1 cellular context compared by ENCODE assay signal in the genomic region with DNA sequence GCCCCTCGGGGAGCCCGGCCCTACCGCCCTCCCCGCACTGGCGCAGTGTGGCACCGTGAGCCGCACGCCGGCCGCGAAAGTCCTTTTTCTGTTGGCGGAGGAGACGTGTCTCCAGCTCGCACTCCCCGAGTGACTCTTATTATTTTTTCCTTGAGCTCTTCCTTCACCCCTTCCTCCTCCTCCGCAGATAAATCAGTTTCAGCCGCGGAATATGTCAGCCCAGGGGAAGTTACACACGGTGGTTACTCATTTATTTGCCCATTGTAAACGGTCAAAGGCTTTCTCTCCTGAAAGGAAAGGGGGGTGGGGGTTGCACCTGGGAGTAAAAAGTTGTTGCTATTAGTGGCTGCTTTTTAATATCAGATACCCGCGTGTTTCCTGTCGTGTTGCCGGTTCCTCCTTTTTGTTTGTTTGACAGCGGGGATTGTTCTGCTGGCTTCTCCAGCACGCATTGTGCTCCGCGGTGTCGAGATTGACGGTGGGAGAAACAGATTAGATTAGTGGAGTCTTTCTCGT.
A peak's percentile ranks its signal among the peaks of the same experiment; 100 is the strongest.
TF ChIP-seq lines count a peak whose summit lies in the region.

No MANE protein-coding gene starts in this region.

TF ChIP-seq in HepG2, 621 proteins besides CTCF, POLR2A, EP300 and RAD21 (continued from another document and continues in another):
- TF ChIP-seq, protein P1, sequence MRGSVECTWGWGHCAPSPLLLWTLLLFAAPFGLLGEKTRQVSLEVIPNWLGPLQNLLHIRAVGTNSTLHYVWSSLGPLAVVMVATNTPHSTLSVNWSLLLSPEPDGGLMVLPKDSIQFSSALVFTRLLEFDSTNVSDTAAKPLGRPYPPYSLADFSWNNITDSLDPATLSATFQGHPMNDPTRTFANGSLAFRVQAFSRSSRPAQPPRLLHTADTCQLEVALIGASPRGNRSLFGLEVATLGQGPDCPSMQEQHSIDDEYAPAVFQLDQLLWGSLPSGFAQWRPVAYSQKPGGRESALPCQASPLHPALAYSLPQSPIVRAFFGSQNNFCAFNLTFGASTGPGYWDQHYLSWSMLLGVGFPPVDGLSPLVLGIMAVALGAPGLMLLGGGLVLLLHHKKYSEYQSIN (CRISPR knock-in tag; IDR thresholded peaks at IDR 0.05; ENCODE audit: borderline replicate concordance) = no peak
- TF ChIP-seq ZNF501 (CRISPR knock-in tag; IDR thresholded peaks at IDR 0.05) (0 out of 2 replicates have a peak, but pooled peaks have one; percentile 44), ZNF629 (CRISPR knock-in tag; conservative IDR thresholded peaks at IDR 0.05) (no peak), HNF4G (IDR thresholded peaks at IDR 0.05; ENCODE audit: borderline replicate concordance, low read depth, low read length) (peak; percentile 24; the same call in 1 of the 2 replicates), HNF4G (CRISPR knock-in tag; IDR thresholded peaks at IDR 0.05; ENCODE audit: borderline replicate concordance, low read depth) (no peak), ZNF766 (CRISPR knock-in tag; IDR thresholded peaks at IDR 0.05; ENCODE audit: borderline replicate concordance) (no peak), NCOA5 (CRISPR knock-in tag; IDR thresholded peaks at IDR 0.05) (no peak), NBN (conservative IDR thresholded peaks at IDR 0.05) (no peak), ZNF841 (CRISPR knock-in tag; IDR thresholded peaks at IDR 0.05; ENCODE audit: borderline replicate concordance) (peak; percentile 21; the same call in 1 of the 2 replicates), YEATS4 (CRISPR knock-in tag; IDR thresholded peaks at IDR 0.05; ENCODE audit: borderline replicate concordance) (no peak), MBD4 (IDR thresholded peaks at IDR 0.05; ENCODE audit: borderline replicate concordance, low read length) (0 out of 2 replicates have a peak, but pooled peaks have one; percentile 5), SP4 (CRISPR knock-in tag; IDR thresholded peaks at IDR 0.05) (no peak), IRX3 (CRISPR knock-in tag; IDR thresholded peaks at IDR 0.05; ENCODE audit: borderline replicate concordance, low read depth) (no peak), ZNF569 (CRISPR knock-in tag; IDR thresholded peaks at IDR 0.05; ENCODE audit: borderline replicate concordance) (no peak), ZNF253 (CRISPR knock-in tag; IDR thresholded peaks at IDR 0.05; ENCODE audit: borderline replicate concordance) (no peak), REPIN1 (CRISPR knock-in tag; IDR thresholded peaks at IDR 0.05; ENCODE audit: borderline replicate concordance, low read depth) (no peak), NFE2L2 (IDR thresholded peaks at IDR 0.05; ENCODE audit: low read length) (no peak), ATM (IDR thresholded peaks at IDR 0.05; ENCODE audit: borderline replicate concordance) (no peak), ZNF205 (CRISPR knock-in tag; IDR thresholded peaks at IDR 0.05) (0 out of 2 replicates have a peak, but pooled peaks have one; percentile 14), ZNF251 (CRISPR knock-in tag; IDR thresholded peaks at IDR 0.05) (no peak), RBM22 (optimal IDR thresholded peaks at IDR 0.05; ENCODE audit: low read length) (no peak), HMG20A (CRISPR knock-in tag; IDR thresholded peaks at IDR 0.05; ENCODE audit: borderline replicate concordance) (peak; percentile 22; the same call in 1 of the 2 replicates), ZNF337 (CRISPR knock-in tag; IDR thresholded peaks at IDR 0.05; ENCODE audit: borderline replicate concordance, low read depth) (0 out of 2 replicates have a peak, but pooled peaks have one; percentile 57), ZNF468 (CRISPR knock-in tag; IDR thresholded peaks at IDR 0.05) (no peak)
- TF ChIP-seq, protein P2, sequence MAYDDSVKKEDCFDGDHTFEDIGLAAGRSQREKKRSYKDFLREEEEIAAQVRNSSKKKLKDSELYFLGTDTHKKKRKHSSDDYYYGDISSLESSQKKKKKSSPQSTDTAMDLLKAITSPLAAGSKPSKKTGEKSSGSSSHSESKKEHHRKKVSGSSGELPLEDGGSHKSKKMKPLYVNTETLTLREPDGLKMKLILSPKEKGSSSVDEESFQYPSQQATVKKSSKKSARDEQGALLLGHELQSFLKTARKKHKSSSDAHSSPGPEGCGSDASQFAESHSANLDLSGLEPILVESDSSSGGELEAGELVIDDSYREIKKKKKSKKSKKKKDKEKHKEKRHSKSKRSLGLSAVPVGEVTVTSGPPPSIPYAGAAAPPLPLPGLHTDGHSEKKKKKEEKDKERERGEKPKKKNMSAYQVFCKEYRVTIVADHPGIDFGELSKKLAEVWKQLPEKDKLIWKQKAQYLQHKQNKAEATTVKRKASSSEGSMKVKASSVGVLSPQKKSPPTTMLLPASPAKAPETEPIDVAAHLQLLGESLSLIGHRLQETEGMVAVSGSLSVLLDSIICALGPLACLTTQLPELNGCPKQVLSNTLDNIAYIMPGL (CRISPR knock-in tag; IDR thresholded peaks at IDR 0.05; ENCODE audit: borderline replicate concordance in 1 of 2, low read depth in 1 of 2) = no peak; a peak in 1 of 4 replicates
- TF ChIP-seq, protein P3, sequence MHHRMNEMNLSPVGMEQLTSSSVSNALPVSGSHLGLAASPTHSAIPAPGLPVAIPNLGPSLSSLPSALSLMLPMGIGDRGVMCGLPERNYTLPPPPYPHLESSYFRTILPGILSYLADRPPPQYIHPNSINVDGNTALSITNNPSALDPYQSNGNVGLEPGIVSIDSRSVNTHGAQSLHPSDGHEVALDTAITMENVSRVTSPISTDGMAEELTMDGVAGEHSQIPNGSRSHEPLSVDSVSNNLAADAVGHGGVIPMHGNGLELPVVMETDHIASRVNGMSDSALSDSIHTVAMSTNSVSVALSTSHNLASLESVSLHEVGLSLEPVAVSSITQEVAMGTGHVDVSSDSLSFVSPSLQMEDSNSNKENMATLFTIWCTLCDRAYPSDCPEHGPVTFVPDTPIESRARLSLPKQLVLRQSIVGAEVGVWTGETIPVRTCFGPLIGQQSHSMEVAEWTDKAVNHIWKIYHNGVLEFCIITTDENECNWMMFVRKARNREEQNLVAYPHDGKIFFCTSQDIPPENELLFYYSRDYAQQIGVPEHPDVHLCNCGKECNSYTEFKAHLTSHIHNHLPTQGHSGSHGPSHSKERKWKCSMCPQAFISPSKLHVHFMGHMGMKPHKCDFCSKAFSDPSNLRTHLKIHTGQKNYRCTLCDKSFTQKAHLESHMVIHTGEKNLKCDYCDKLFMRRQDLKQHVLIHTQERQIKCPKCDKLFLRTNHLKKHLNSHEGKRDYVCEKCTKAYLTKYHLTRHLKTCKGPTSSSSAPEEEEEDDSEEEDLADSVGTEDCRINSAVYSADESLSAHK (CRISPR knock-in tag; IDR thresholded peaks at IDR 0.05; ENCODE audit: borderline replicate concordance) = no peak
- TF ChIP-seq, protein P4, sequence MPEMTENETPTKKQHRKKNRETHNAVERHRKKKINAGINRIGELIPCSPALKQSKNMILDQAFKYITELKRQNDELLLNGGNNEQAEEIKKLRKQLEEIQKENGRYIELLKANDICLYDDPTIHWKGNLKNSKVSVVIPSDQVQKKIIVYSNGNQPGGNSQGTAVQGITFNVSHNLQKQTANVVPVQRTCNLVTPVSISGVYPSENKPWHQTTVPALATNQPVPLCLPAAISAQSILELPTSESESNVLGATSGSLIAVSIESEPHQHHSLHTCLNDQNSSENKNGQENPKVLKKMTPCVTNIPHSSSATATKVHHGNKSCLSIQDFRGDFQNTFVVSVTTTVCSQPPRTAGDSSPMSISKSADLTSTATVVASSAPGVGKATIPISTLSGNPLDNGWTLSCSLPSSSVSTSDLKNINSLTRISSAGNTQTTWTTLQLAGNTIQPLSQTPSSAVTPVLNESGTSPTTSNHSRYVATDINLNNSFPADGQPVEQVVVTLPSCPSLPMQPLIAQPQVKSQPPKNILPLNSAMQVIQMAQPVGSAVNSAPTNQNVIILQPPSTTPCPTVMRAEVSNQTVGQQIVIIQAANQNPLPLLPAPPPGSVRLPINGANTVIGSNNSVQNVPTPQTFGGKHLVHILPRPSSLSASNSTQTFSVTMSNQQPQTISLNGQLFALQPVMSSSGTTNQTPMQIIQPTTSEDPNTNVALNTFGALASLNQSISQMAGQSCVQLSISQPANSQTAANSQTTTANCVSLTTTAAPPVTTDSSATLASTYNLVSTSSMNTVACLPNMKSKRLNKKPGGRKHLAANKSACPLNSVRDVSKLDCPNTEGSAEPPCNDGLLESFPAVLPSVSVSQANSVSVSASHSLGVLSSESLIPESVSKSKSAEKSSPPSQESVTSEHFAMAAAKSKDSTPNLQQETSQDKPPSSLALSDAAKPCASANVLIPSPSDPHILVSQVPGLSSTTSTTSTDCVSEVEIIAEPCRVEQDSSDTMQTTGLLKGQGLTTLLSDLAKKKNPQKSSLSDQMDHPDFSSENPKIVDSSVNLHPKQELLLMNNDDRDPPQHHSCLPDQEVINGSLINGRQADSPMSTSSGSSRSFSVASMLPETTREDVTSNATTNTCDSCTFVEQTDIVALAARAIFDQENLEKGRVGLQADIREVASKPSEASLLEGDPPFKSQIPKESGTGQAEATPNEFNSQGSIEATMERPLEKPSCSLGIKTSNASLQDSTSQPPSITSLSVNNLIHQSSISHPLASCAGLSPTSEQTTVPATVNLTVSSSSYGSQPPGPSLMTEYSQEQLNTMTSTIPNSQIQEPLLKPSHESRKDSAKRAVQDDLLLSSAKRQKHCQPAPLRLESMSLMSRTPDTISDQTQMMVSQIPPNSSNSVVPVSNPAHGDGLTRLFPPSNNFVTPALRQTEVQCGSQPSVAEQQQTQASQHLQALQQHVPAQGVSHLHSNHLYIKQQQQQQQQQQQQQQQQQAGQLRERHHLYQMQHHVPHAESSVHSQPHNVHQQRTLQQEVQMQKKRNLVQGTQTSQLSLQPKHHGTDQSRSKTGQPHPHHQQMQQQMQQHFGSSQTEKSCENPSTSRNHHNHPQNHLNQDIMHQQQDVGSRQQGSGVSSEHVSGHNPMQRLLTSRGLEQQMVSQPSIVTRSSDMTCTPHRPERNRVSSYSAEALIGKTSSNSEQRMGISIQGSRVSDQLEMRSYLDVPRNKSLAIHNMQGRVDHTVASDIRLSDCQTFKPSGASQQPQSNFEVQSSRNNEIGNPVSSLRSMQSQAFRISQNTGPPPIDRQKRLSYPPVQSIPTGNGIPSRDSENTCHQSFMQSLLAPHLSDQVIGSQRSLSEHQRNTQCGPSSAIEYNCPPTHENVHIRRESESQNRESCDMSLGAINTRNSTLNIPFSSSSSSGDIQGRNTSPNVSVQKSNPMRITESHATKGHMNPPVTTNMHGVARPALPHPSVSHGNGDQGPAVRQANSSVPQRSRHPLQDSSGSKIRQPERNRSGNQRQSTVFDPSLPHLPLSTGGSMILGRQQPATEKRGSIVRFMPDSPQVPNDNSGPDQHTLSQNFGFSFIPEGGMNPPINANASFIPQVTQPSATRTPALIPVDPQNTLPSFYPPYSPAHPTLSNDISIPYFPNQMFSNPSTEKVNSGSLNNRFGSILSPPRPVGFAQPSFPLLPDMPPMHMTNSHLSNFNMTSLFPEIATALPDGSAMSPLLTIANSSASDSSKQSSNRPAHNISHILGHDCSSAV (CRISPR knock-in tag; IDR thresholded peaks at IDR 0.05; ENCODE audit: borderline replicate concordance) = no peak
- TF ChIP-seq, protein P5, sequence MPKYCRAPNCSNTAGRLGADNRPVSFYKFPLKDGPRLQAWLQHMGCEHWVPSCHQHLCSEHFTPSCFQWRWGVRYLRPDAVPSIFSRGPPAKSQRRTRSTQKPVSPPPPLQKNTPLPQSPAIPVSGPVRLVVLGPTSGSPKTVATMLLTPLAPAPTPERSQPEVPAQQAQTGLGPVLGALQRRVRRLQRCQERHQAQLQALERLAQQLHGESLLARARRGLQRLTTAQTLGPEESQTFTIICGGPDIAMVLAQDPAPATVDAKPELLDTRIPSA (CRISPR knock-in tag; IDR thresholded peaks at IDR 0.05; ENCODE audit: borderline replicate concordance) = no peak
- TF ChIP-seq, protein P6, sequence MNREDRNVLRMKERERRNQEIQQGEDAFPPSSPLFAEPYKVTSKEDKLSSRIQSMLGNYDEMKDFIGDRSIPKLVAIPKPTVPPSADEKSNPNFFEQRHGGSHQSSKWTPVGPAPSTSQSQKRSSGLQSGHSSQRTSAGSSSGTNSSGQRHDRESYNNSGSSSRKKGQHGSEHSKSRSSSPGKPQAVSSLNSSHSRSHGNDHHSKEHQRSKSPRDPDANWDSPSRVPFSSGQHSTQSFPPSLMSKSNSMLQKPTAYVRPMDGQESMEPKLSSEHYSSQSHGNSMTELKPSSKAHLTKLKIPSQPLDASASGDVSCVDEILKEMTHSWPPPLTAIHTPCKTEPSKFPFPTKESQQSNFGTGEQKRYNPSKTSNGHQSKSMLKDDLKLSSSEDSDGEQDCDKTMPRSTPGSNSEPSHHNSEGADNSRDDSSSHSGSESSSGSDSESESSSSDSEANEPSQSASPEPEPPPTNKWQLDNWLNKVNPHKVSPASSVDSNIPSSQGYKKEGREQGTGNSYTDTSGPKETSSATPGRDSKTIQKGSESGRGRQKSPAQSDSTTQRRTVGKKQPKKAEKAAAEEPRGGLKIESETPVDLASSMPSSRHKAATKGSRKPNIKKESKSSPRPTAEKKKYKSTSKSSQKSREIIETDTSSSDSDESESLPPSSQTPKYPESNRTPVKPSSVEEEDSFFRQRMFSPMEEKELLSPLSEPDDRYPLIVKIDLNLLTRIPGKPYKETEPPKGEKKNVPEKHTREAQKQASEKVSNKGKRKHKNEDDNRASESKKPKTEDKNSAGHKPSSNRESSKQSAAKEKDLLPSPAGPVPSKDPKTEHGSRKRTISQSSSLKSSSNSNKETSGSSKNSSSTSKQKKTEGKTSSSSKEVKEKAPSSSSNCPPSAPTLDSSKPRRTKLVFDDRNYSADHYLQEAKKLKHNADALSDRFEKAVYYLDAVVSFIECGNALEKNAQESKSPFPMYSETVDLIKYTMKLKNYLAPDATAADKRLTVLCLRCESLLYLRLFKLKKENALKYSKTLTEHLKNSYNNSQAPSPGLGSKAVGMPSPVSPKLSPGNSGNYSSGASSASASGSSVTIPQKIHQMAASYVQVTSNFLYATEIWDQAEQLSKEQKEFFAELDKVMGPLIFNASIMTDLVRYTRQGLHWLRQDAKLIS (CRISPR knock-in tag; IDR thresholded peaks at IDR 0.05) = no peak
- TF ChIP-seq, protein P7, sequence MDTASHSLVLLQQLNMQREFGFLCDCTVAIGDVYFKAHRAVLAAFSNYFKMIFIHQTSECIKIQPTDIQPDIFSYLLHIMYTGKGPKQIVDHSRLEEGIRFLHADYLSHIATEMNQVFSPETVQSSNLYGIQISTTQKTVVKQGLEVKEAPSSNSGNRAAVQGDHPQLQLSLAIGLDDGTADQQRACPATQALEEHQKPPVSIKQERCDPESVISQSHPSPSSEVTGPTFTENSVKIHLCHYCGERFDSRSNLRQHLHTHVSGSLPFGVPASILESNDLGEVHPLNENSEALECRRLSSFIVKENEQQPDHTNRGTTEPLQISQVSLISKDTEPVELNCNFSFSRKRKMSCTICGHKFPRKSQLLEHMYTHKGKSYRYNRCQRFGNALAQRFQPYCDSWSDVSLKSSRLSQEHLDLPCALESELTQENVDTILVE (CRISPR knock-in tag; IDR thresholded peaks at IDR 0.05) = no peak
- TF ChIP-seq, protein P8, sequence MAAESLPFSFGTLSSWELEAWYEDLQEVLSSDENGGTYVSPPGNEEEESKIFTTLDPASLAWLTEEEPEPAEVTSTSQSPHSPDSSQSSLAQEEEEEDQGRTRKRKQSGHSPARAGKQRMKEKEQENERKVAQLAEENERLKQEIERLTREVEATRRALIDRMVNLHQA (CRISPR knock-in tag; IDR thresholded peaks at IDR 0.05) = no peak
- TF ChIP-seq, protein P9, sequence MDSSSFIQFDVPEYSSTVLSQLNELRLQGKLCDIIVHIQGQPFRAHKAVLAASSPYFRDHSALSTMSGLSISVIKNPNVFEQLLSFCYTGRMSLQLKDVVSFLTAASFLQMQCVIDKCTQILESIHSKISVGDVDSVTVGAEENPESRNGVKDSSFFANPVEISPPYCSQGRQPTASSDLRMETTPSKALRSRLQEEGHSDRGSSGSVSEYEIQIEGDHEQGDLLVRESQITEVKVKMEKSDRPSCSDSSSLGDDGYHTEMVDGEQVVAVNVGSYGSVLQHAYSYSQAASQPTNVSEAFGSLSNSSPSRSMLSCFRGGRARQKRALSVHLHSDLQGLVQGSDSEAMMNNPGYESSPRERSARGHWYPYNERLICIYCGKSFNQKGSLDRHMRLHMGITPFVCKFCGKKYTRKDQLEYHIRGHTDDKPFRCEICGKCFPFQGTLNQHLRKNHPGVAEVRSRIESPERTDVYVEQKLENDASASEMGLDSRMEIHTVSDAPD (CRISPR knock-in tag; IDR thresholded peaks at IDR 0.05) = no peak
